30 cellular contexts compared by ENCODE assay signal in genomic region chr2:179123272-179123662, GRCh38.
"Had no signal": no experiment of that assay in that cellular context is flagged by ENCODE, and none has a peak within 500 bp of the region (broad histone marks: within the 10 kb centered on the region; RNA-seq: fewer than 3 reads in every experiment).

No MANE protein-coding gene starts in this region.

- H3K36me3 ChIP-seq: prostate gland, uterus had no signal

- H3K27ac Mint-ChIP-seq: mesothelial cell of epicardium; naive thymus-derived CD8-positive, alpha-beta T cell; nephron; stimulated activated effector memory CD8-positive, alpha-beta T cell treated with anti-CD3 and anti-CD28 coated beads, Interleukin-12 subunit alpha, Interleukin-12 subunit beta, amount 100 ng/mL, for 72 hours; stimulated activated naive CD8-positive, alpha-beta T cell treated with anti-CD3 and anti-CD28 coated beads, Interleukin-15, amount 100 ng/mL, for 72 hours; type B pancreatic cell had no signal

- DNase-seq: heart right ventricle; left colon; left lung; lower lobe of right lung; mammary epithelial cell; mesendoderm; mucosa of descending colon; naive thymus-derived CD8-positive, alpha-beta T cell; nucleus accumbens; pancreas; posterior cingulate gyrus; retina; right cardiac atrium; sigmoid colon; small intestine; spleen; stimulated activated CD4-positive, alpha-beta T cell treated with anti-CD3 and anti-CD28 coated beads, Interleukin-4, amount 100 ng/mL, for 24 hours; stimulated activated naive CD4-positive, alpha-beta T cell treated with Interleukin-2 at 50 U/mL for 16 hours; stimulated activated naive CD8-positive, alpha-beta T cell treated with anti-CD3 and anti-CD28 coated beads, Interleukin-15, amount 100 ng/mL, for 72 hours; substantia nigra; uterus had no signal

- H3K4me1 Mint-ChIP-seq: nephron; neural crest cell; stimulated activated effector memory CD8-positive, alpha-beta T cell treated with anti-CD3 and anti-CD28 coated beads, Interleukin-12 subunit alpha, Interleukin-12 subunit beta, amount 100 ng/mL, for 72 hours; stimulated activated naive CD8-positive, alpha-beta T cell treated with anti-CD3 and anti-CD28 coated beads, Interleukin-15, amount 100 ng/mL, for 72 hours had no signal

- H3K79me2 ChIP-seq: hepatocyte had no signal

- H3K36me3 Mint-ChIP-seq: naive thymus-derived CD8-positive, alpha-beta T cell; stimulated activated effector memory CD8-positive, alpha-beta T cell treated with anti-CD3 and anti-CD28 coated beads, Interleukin-12 subunit alpha, Interleukin-12 subunit beta, amount 100 ng/mL, for 72 hours had no signal

- H3K27me3 Mint-ChIP-seq: naive thymus-derived CD8-positive, alpha-beta T cell; stimulated activated naive CD8-positive, alpha-beta T cell treated with anti-CD3 and anti-CD28 coated beads, Interleukin-15, amount 100 ng/mL, for 72 hours; type B pancreatic cell had no signal

- H3K9me3 Mint-ChIP-seq: mesothelial cell of epicardium; naive thymus-derived CD8-positive, alpha-beta T cell; nephron; neural crest cell; stimulated activated naive CD8-positive, alpha-beta T cell treated with anti-CD3 and anti-CD28 coated beads, Interleukin-15, amount 100 ng/mL, for 72 hours; type B pancreatic cell had no signal

- H3K27ac ChIP-seq: hepatocyte, left lung, lower lobe of right lung, pancreas, prostate gland, sigmoid colon, tibial nerve, uterus had no signal

- H3K4me3 ChIP-seq: heart right ventricle, hepatocyte, left lung, lower lobe of right lung, mucosa of descending colon, pancreas, prostate gland, sigmoid colon, spleen, tibial nerve, uterus had no signal

- H2AFZ ChIP-seq: hepatocyte had no signal

- H3K4me2 ChIP-seq: hepatocyte had no signal

- FAIRE-seq: keratinocyte, pancreas, small intestine had no signal

- H3K4me3 Mint-ChIP-seq: mesothelial cell of epicardium; naive thymus-derived CD8-positive, alpha-beta T cell; nephron; neural crest cell; stimulated activated effector memory CD8-positive, alpha-beta T cell treated with anti-CD3 and anti-CD28 coated beads, Interleukin-12 subunit alpha, Interleukin-12 subunit beta, amount 100 ng/mL, for 72 hours; stimulated activated naive CD8-positive, alpha-beta T cell treated with anti-CD3 and anti-CD28 coated beads, Interleukin-15, amount 100 ng/mL, for 72 hours; type B pancreatic cell had no signal

- H3K9me3 ChIP-seq: heart right ventricle, left lung, lower lobe of right lung, mucosa of descending colon, pancreas, prostate gland, sigmoid colon, spleen, tibial nerve, uterus had no signal

- H3K27me3 ChIP-seq: heart right ventricle, hepatocyte, left lung, pancreas, sigmoid colon, spleen, tibial nerve, uterus had no signal

- ATAC-seq: left colon; left lung; lower lobe of right lung; mucosa of descending colon; naive thymus-derived CD8-positive, alpha-beta T cell; right cardiac atrium; stimulated activated effector memory CD8-positive, alpha-beta T cell treated with anti-CD3 and anti-CD28 coated beads, Interleukin-12 subunit alpha, Interleukin-12 subunit beta, amount 100 ng/mL, for 72 hours; stimulated activated naive CD8-positive, alpha-beta T cell treated with anti-CD3 and anti-CD28 coated beads, Interleukin-15, amount 100 ng/mL, for 72 hours had no signal

- H3K4me1 ChIP-seq: left lung, lower lobe of right lung, pancreas, prostate gland, sigmoid colon had no signal
